Comparison of ENCODE assay signal across 12 cellular contexts in the genomic region with DNA sequence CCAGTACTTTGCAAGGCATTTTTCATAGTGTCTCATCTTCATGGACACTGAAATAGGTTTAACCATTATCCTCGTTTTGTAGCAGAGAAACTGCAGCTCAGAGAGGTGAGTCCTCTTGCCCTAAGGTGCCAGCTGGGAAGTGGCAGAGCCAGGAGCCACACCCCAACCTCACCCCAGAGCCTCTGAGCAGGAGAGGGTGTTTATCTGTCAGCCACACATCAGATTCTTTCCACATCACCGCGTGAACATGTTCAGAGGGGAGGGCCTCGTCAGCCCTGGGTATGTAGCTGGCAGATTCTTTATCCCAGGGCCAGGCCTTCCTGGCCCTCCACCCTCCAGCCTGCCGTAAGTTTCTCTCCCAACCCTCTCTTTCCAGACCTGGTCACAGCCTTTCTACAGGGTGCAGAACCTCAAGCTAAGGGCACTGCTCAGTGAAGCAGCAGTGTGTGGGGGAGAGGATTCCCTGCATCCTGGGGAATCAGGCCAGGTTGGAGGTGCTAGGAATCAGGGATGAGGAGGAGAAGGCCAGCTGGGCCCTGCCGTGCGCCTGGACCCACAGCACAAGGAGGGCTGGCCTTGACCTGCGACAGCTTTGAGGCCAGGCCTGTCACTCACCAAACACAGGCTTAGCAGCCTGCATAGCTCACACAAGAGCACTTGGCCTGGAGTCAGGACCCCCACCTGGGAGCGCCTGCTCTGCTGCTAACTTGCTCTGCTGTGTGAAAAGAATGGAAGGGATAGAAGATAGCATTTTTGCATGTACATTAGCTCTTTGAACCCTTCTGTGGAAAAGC.
A peak's percentile ranks its signal among the peaks of the same experiment; 100 is the strongest.
DNase-seq lines count a peak whose midpoint lies in the region; ATAC-seq lines count a peak whose summit lies in the region.
"Had no signal": no experiment of that assay in that cellular context is flagged by ENCODE, and none has a peak within 500 bp of the region (broad histone marks: within the 10 kb centered on the region; RNA-seq: fewer than 3 reads in every experiment).

No MANE protein-coding gene starts in this region.

- H3K4me1 ChIP-seq in right cardiac atrium (ENCODE audit: control insufficient read depth, insufficient read depth, low read length) (peaks cover 6% of the 10 kb centered on the region), stomach smooth muscle (ENCODE audit: control insufficient read depth, insufficient read depth, low read length) (peaks cover 97% of the 10 kb centered on the region)
- H3K4me1 ChIP-seq: parathyroid adenoma, uterus had no signal

- H3K36me3 Mint-ChIP-seq in central memory CD8-positive, alpha-beta T cell (ENCODE audit: insufficient read depth): peaks cover 23% of the 10 kb centered on the region

- H3K27ac ChIP-seq in right cardiac atrium (ENCODE audit: low read length) (peak overlapping the region; percentile 66), stomach smooth muscle (ENCODE audit: low read length) (peak overlapping the region; percentile 99)
- H3K27ac ChIP-seq: parathyroid adenoma, uterus had no signal

- peak; percentile 60 for DNase-seq in NCI-H2171 (lab: John Stamatoyannopoulos, UW)
- DNase-seq in central memory CD8-positive, alpha-beta T cell (ENCODE audit: low spot score in 2 of 2): no peak
- DNase-seq in right cardiac atrium: peak in 2 of 3 donors; percentile 60 to 63
- DNase-seq in DMS153 (lab: John Stamatoyannopoulos, UW): no peak
- no peak for DNase-seq in activated gamma-delta T cell (lab: John Stamatoyannopoulos, UW)
- DNase-seq: activated B cell treated with CpG ODN at 0.5 μM for 24 hours; activated CD8-positive, alpha-beta memory T cell treated with anti-CD3 and anti-CD28 coated beads, Interleukin-2, amount 10 ng/mL, durations not matched to agents 7 days and 5 days; uterus had no signal

- no peak for ATAC-seq in central memory CD8-positive, alpha-beta T cell (replicated peaks; ENCODE audit: extremely low read depth, poor library complexity, severe bottlenecking)
- ATAC-seq in right cardiac atrium (peak; percentile 30 to 42), GM21381 (IDR thresholded peaks at IDR 0.05; ENCODE audit: unreplicated experiment) (no peak)
- ATAC-seq: activated CD8-positive, alpha-beta memory T cell treated with anti-CD3 and anti-CD28 coated beads, Interleukin-2, amount 10 ng/mL, durations not matched to agents 7 days and 5 days had no signal

- H3K27ac Mint-ChIP-seq in central memory CD8-positive, alpha-beta T cell (ENCODE audit: low read depth): peak overlapping the region; percentile 75
- H3K27ac Mint-ChIP-seq: activated B cell treated with CpG ODN at 0.5 μM for 24 hours; activated CD8-positive, alpha-beta memory T cell treated with anti-CD3 and anti-CD28 coated beads, Interleukin-2, amount 10 ng/mL, durations not matched to agents 7 days and 5 days; activated naive CD4-positive, alpha-beta T cell treated with anti-CD3 and anti-CD28 coated beads, Interleukin-2, amount 50 U/mL, for 24 hours had no signal

- H3K4me3 ChIP-seq in right cardiac atrium (ENCODE audit: low read length) (no peak overlapping the region), stomach smooth muscle (ENCODE audit: low read length in 2 of 2) (peak overlapping the region in 1 of 2 donors; percentile 35)
- H3K4me3 ChIP-seq: uterus had no signal

- intact Hi-C loops in right cardiac atrium (cut with DNase I): no loop called here

- no peaks in the 10 kb centered on the region for H3K9me3 Mint-ChIP-seq in central memory CD8-positive, alpha-beta T cell
- H3K9me3 Mint-ChIP-seq: activated B cell treated with CpG ODN at 0.5 μM for 24 hours; activated naive CD4-positive, alpha-beta T cell treated with anti-CD3 and anti-CD28 coated beads, Interleukin-2, amount 50 U/mL, for 24 hours had no signal

- no peak overlapping the region for H3K4me3 Mint-ChIP-seq in central memory CD8-positive, alpha-beta T cell
- H3K4me3 Mint-ChIP-seq: activated B cell treated with CpG ODN at 0.5 μM for 24 hours; activated CD8-positive, alpha-beta memory T cell treated with anti-CD3 and anti-CD28 coated beads, Interleukin-2, amount 10 ng/mL, durations not matched to agents 7 days and 5 days; activated naive CD4-positive, alpha-beta T cell treated with anti-CD3 and anti-CD28 coated beads, Interleukin-2, amount 50 U/mL, for 24 hours had no signal

- 70% methylated on average over 9 of the region's 9 CpGs for WGBS in right cardiac atrium

- H3K27me3 Mint-ChIP-seq in central memory CD8-positive, alpha-beta T cell: no peaks in the 10 kb centered on the region
- H3K27me3 Mint-ChIP-seq: activated B cell treated with CpG ODN at 0.5 μM for 24 hours; activated CD8-positive, alpha-beta memory T cell treated with anti-CD3 and anti-CD28 coated beads, Interleukin-2, amount 10 ng/mL, durations not matched to agents 7 days and 5 days; activated naive CD4-positive, alpha-beta T cell treated with anti-CD3 and anti-CD28 coated beads, Interleukin-2, amount 50 U/mL, for 24 hours had no signal

- H3K9me3 ChIP-seq in right cardiac atrium (ENCODE audit: control insufficient read depth, low read length): no peaks in the 10 kb centered on the region
- H3K9me3 ChIP-seq in stomach smooth muscle (ENCODE audit: control insufficient read depth in 2 of 2, low read length in 2 of 2): no peaks in the 10 kb centered on the region
- H3K9me3 ChIP-seq: uterus had no signal

- peaks cover 14 to 30% of the 10 kb centered on the region in 2 donors for H3K36me3 ChIP-seq in stomach smooth muscle (ENCODE audit: control insufficient read depth in 2 of 2, insufficient read depth in 2 of 2, low read length in 2 of 2)
- H3K36me3 ChIP-seq: uterus had no signal

- peaks cover 12% of the 10 kb centered on the region for H3K4me1 Mint-ChIP-seq in central memory CD8-positive, alpha-beta T cell
- H3K4me1 Mint-ChIP-seq: activated B cell treated with CpG ODN at 0.5 μM for 24 hours; activated CD8-positive, alpha-beta memory T cell treated with anti-CD3 and anti-CD28 coated beads, Interleukin-2, amount 10 ng/mL, durations not matched to agents 7 days and 5 days had no signal

- H3K9ac ChIP-seq in stomach smooth muscle (ENCODE audit: low read length in 2 of 2): peak overlapping the region; percentile 16 to 60
- H3K9ac ChIP-seq: parathyroid adenoma had no signal

- H3K27me3 ChIP-seq in right cardiac atrium (ENCODE audit: control insufficient read depth, insufficient read depth) (no peaks in the 10 kb centered on the region), stomach smooth muscle (ENCODE audit: control insufficient read depth in 1 of 2, insufficient read depth in 2 of 2, low read length in 2 of 2) (no peaks in the 10 kb centered on the region)
- H3K27me3 ChIP-seq: uterus had no signal

Comparison
In these comparisons a context has a peak if more than half of its experiments do, and no peak if none do; other contexts are left out.
1. DNase-seq: peak in NCI-H2171 (single experiment) and right cardiac atrium (2 of 3); none in central memory CD8-positive, alpha-beta T cell (0 of 2), DMS153 (single experiment) and activated gamma-delta T cell (single experiment).
2. ATAC-seq: peak in right cardiac atrium (2 of 2); none in central memory CD8-positive, alpha-beta T cell (single experiment) and GM21381 (single experiment).